ENCODE assay signal across 8 cellular contexts in the genomic region with DNA sequence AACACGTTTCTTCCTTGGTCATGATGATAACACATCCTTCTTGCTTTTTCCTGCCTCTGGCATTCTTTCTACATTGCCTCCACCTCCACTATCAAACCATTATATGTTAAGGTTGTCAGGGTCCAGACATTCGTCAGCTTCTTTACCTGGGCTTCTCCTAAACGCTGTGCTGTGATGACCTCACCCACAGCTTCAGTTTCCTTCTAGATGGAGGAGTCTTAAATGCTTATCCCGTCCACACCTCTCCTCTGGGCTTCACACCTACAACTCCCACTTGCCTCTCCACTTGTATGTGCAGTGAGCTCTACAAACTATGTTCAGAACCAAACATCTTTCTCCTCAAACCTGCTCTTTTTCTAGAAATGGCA. TPM values are rescaled to one million over a fixed set of nuclear protein-coding genes. Genes with fewer than 3 reads are reported as not detected.
DNase-seq lines count a peak whose midpoint lies in the region; ATAC-seq and TF ChIP-seq lines count a peak whose summit lies in the region.

No MANE protein-coding gene starts in this region.

- CTCF ChIA-PET in SK-N-SH (lab: Yijun Ruan, JAX) (interaction anchor here (0.9 to 1.0 kb wide), 3 partner anchors 10 to 133 kb away, joined by 3 read pairs; no protein-coding TSS in a partner anchor), PC-3 (lab: Charles Lee) (no interaction called here)

- H3K9ac ChIP-seq in SK-N-SH (peak overlapping the region; percentile 75; the same call in 1 of the 2 replicates), PC-3 (ENCODE audit: low read length) (peak overlapping the region; percentile 79)

- no peak overlapping the region for H3K4me3 Mint-ChIP-seq in stimulated activated naive B cell treated with anti-CD40 and anti-IgM and Interleukin-4, amounts not matched to agents 10 μg/mL and 1 μg/mL and 100 μg/mL, for 72 hours

- WGBS in SK-N-SH (ENCODE audit: low lambda C conversion rate), result 48% methylated on average over 4 of the region's 4 CpGs
- WGBS in hepatocyte (ENCODE audit: low lambda C conversion rate, missing lambda C conversion rate), result 39% methylated on average over 4 of the region's 4 CpGs

- POLR2A ChIA-PET in SK-N-SH (lab: Yijun Ruan, JAX), result interaction anchor here (0.6 to 1.2 kb wide), 2 partner anchors 34 to 449 kb away, joined by 3 to 4 read pairs; no protein-coding TSS in a partner anchor
- POLR2A ChIA-PET in PC-3 (lab: Charles Lee; ENCODE audit: unreplicated experiment), result interaction anchor here (0.7 kb wide), 1 partner anchor 610 kb away, joined by 5 read pairs; no protein-coding TSS in a partner anchor

- H3K4me2 ChIP-seq in SK-N-SH (peak overlapping the region; percentile 74), PC-3 (ENCODE audit: low read length) (peak overlapping the region; percentile 92), hepatocyte (peak overlapping the region; percentile 73)

- peak overlapping the region; percentile 86 to 94 for H3K4me3 ChIP-seq in SK-N-SH (ENCODE audit: low read depth in 2 of 2, low read length in 1 of 2)
- H3K4me3 ChIP-seq in PC-3 (ENCODE audit: low read length), result peak overlapping the region; percentile 89
- H3K4me3 ChIP-seq in hepatocyte, result peak overlapping the region; percentile 9
- H3K4me3 ChIP-seq in thoracic aorta, result peak overlapping the region; percentile 92

- H3F3A ChIP-seq in SK-N-SH (replicated peaks; ENCODE audit: insufficient read depth) (peaks cover under 1% of the 10 kb centered on the region), PC-3 (ENCODE audit: low read length, unreplicated experiment) (no peaks in the 10 kb centered on the region)

- H3K27ac Mint-ChIP-seq in stimulated activated naive B cell treated with anti-CD40 and anti-IgM and Interleukin-4, amounts not matched to agents 10 μg/mL and 1 μg/mL and 100 μg/mL, for 72 hours, result no peak overlapping the region

- H3K36me3 Mint-ChIP-seq in stimulated activated naive B cell treated with anti-CD40 and anti-IgM and Interleukin-4, amounts not matched to agents 10 μg/mL and 1 μg/mL and 100 μg/mL, for 72 hours, result peaks cover 4 to 6% of the 10 kb centered on the region in 2 donors

- H3K9me3 Mint-ChIP-seq in stimulated activated naive B cell treated with anti-CD40 and anti-IgM and Interleukin-4, amounts not matched to agents 10 μg/mL and 1 μg/mL and 100 μg/mL, for 72 hours, result peaks cover 2 to 3% of the 10 kb centered on the region in 2 donors

- H3K9me2 ChIP-seq in SK-N-SH (no peaks in the 10 kb centered on the region), PC-3 (replicated peaks; ENCODE audit: low read length) (no peaks in the 10 kb centered on the region), hepatocyte (replicated peaks; ENCODE audit: insufficient read depth) (no peaks in the 10 kb centered on the region)

- H2AFZ ChIP-seq in SK-N-SH (ENCODE audit: low read depth) (peak overlapping the region; percentile 79; the same call in 1 of the 2 replicates), PC-3 (ENCODE audit: low read length) (peak overlapping the region; percentile 89), hepatocyte (peak overlapping the region; percentile 55)

- peaks cover 5 to 7% of the 10 kb centered on the region in 2 donors for H3K4me1 Mint-ChIP-seq in stimulated activated naive B cell treated with anti-CD40 and anti-IgM and Interleukin-4, amounts not matched to agents 10 μg/mL and 1 μg/mL and 100 μg/mL, for 72 hours

- no peaks in the 10 kb centered on the region for H3K27me3 Mint-ChIP-seq in stimulated activated naive B cell treated with anti-CD40 and anti-IgM and Interleukin-4, amounts not matched to agents 10 μg/mL and 1 μg/mL and 100 μg/mL, for 72 hours

- TF ChIP-seq EP300 in SK-N-SH (IDR thresholded peaks at IDR 0.05; ENCODE audit: borderline replicate concordance in 1 of 2, low read depth in 1 of 2, low read length in 1 of 2), result no peak

- H3K9me3 ChIP-seq in SK-N-SH, result no peaks in the 10 kb centered on the region
- no peaks in the 10 kb centered on the region for H3K9me3 ChIP-seq in PC-3 (ENCODE audit: low read length)
- H3K9me3 ChIP-seq in hepatocyte (ENCODE audit: low read depth), result no peaks in the 10 kb centered on the region
- H3K9me3 ChIP-seq in thoracic aorta, result no peaks in the 10 kb centered on the region

- intact Hi-C loops in PC-3 (cut with micrococcal nuclease), result loop anchor here (5.0 kb wide), 1 partner anchor 132 kb away; a partner anchor contains a TSS

- peaks cover under 1 to 12% of the 10 kb centered on the region in 2 experiments for H3K36me3 ChIP-seq in SK-N-SH (replicated peaks in 1 of 2; ENCODE audit: control insufficient read depth in 1 of 2, insufficient read depth in 2 of 2, low read length in 1 of 2)
- H3K36me3 ChIP-seq in PC-3 (ENCODE audit: low read depth, low read length), result peaks cover 3% of the 10 kb centered on the region; the same call in 1 of the 2 replicates
- H3K36me3 ChIP-seq in hepatocyte (replicated peaks; ENCODE audit: insufficient read depth, low read depth), result no peaks in the 10 kb centered on the region
- no peaks in the 10 kb centered on the region for H3K36me3 ChIP-seq in thoracic aorta

- ATAC-seq in SK-N-SH treated with all-trans-retinoic acid at 6 μM for 48 hours, result no peak
- ATAC-seq in PC-3, result no peak
- ATAC-seq in thoracic aorta (ENCODE audit: insufficient number of reproducible peaks, low FRiP score, low read depth), result no peak
- ATAC-seq in GM18502 (IDR thresholded peaks at IDR 0.05; ENCODE audit: poor library complexity, unreplicated experiment), result no peak
- no peak for ATAC-seq in stimulated activated naive B cell treated with anti-CD40 and anti-IgM and Interleukin-4, amounts not matched to agents 10 μg/mL and 1 μg/mL and 100 μg/mL, for 72 hours (replicated peaks)

- BruUV-seq in PC-3 (replicated peaks; lab: Mats Ljungman, UMichigan), result TSS peak; percentile 98

- H3K4me1 ChIP-seq in SK-N-SH (ENCODE audit: control insufficient read depth in 1 of 2, insufficient read depth in 2 of 2, low read depth in 1 of 2, low read length in 1 of 2) (peaks cover 6 to 19% of the 10 kb centered on the region in 2 experiments; a peak in 3 of 4 replicates), PC-3 (ENCODE audit: insufficient read depth, low read length) (peaks cover 27% of the 10 kb centered on the region), hepatocyte (ENCODE audit: insufficient read depth) (peaks cover 17% of the 10 kb centered on the region), thoracic aorta (ENCODE audit: control insufficient read depth in 1 of 2, low read depth in 2 of 2) (peaks cover 16 to 26% of the 10 kb centered on the region in 2 donors)

- DNase-seq in SK-N-SH (no peak), PC-3 (no peak), hepatocyte (ENCODE audit: low spot score) (no peak), thoracic aorta (ENCODE audit: low spot score) (no peak), AG08395 (ENCODE audit: low spot score) (no peak)
- DNase-seq in stimulated activated naive B cell treated with anti-CD40 and anti-IgM and Interleukin-4, amounts not matched to agents 10 μg/mL and 1 μg/mL and 100 μg/mL, for 72 hours, result no peak

- TF ChIP-seq CTCF in SK-N-SH (IDR thresholded peaks at IDR 0.05) (no peak), PC-3 (conservative IDR thresholded peaks at IDR 0.05; ENCODE audit: low read depth, low read length) (no peak), hepatocyte (IDR thresholded peaks at IDR 0.05; ENCODE audit: poor library complexity) (no peak), thoracic aorta (IDR thresholded peaks at IDR 0.05) (no peak)

- no peaks in the 10 kb centered on the region for H3K27me3 ChIP-seq in SK-N-SH (ENCODE audit: insufficient read depth)
- no peaks in the 10 kb centered on the region for H3K27me3 ChIP-seq in PC-3 (ENCODE audit: low read length)
- H3K27me3 ChIP-seq in hepatocyte, result no peaks in the 10 kb centered on the region
- H3K27me3 ChIP-seq in thoracic aorta (replicated peaks; ENCODE audit: insufficient read depth), result no peaks in the 10 kb centered on the region

- peak overlapping the region; percentile 65 to 93 for H3K27ac ChIP-seq in SK-N-SH (ENCODE audit: low read depth in 2 of 2, low read length in 1 of 2)
- peak overlapping the region; percentile 27; the same call in 1 of the 2 replicates for H3K27ac ChIP-seq in PC-3 (ENCODE audit: low read length)
- peak overlapping the region; percentile 91 for H3K27ac ChIP-seq in hepatocyte
- peak overlapping the region; percentile 82 to 92 for H3K27ac ChIP-seq in thoracic aorta

- H3K79me2 ChIP-seq in SK-N-SH (ENCODE audit: insufficient read depth) (peaks cover 38% of the 10 kb centered on the region), PC-3 (ENCODE audit: low read length) (peaks cover 37% of the 10 kb centered on the region), hepatocyte (peaks cover 35% of the 10 kb centered on the region)

- TF ChIP-seq RAD21 in SK-N-SH (IDR thresholded peaks at IDR 0.05; ENCODE audit: low read length), result no peak

- H4K20me1 ChIP-seq in SK-N-SH (ENCODE audit: insufficient read depth), result no peaks in the 10 kb centered on the region
- H4K20me1 ChIP-seq in PC-3 (ENCODE audit: low read length), result no peaks in the 10 kb centered on the region
- peaks cover 4% of the 10 kb centered on the region for H4K20me1 ChIP-seq in hepatocyte (ENCODE audit: insufficient read depth, poor library complexity, severe bottlenecking)

TF ChIP-seq in SK-N-SH, 30 proteins besides CTCF, POLR2A, EP300 and RAD21 (continues in another document):
- TF ChIP-seq FOXJ3 (CRISPR knock-in tag; IDR thresholded peaks at IDR 0.05) (no peak), POLR2AphosphoS5 (IDR thresholded peaks at IDR 0.05; ENCODE audit: low read depth, low read length) (no peak)
- TF ChIP-seq, protein P1, sequence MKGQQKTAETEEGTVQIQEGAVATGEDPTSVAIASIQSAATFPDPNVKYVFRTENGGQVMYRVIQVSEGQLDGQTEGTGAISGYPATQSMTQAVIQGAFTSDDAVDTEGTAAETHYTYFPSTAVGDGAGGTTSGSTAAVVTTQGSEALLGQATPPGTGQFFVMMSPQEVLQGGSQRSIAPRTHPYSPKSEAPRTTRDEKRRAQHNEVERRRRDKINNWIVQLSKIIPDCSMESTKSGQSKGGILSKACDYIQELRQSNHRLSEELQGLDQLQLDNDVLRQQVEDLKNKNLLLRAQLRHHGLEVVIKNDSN (IDR thresholded peaks at IDR 0.05; ENCODE audit: borderline replicate concordance, low read depth), result no peak

RNA-seq across cellular contexts. Expression of a gene that starts 0.7 kb away (rescaled TPM):
- polyA plus RNA-seq in SK-N-SH (2012; rRNA removed), result 22.1 and 26.9 TPM in 2 replicates
- polyA plus RNA-seq in SK-N-SH (2012; cell fraction: cytosol; rRNA removed), result 25.8 and 27.2 TPM in 2 replicates
- 25.9 and 30.7 TPM in 2 replicates for polyA plus RNA-seq in SK-N-SH (2012; cell fraction: nucleus; rRNA removed)
- total RNA-seq in PC-3 (2014; rRNA removed), result 45.6 and 47.9 TPM in 2 replicates
- total RNA-seq in hepatocyte, result 102 and 124 TPM in 2 replicates
- 53.3 and 70.9 TPM in 2 replicates for polyA plus RNA-seq in hepatocyte
- 10 to 100 TPM; 67.4 to 82.6 TPM for total RNA-seq in thoracic aorta

Comparison
In these comparisons a context has a peak if more than half of its experiments do, and no peak if none do; other contexts are left out.
1. H3K27ac ChIP-seq: peak in every context shown above with its lines; median percentile 91 in hepatocyte; 87 in thoracic aorta; 79 in SK-N-SH; 27 in PC-3.
2. H3K4me3 ChIP-seq: peak in every context shown above with its lines; median percentile 92 in thoracic aorta; 90 in SK-N-SH; 89 in PC-3; 9 in hepatocyte.